In genomic region chr7:150738092-150739044, GRCh38 we compare ENCODE assay signal across 9 cellular contexts. TPM values are rescaled to one million over a fixed set of nuclear protein-coding genes. Genes with fewer than 3 reads are reported as not detected.
DNase-seq lines count a peak whose midpoint lies in the region; ATAC-seq and TF ChIP-seq lines count a peak whose summit lies in the region.
"Had no signal": no experiment of that assay in that cellular context is flagged by ENCODE, and none has a peak within 500 bp of the region (broad histone marks: within the 10 kb centered on the region; RNA-seq: fewer than 3 reads in every experiment).

No MANE protein-coding gene starts in this region.

- no peak for DNase-seq in activated CD8-positive, alpha-beta memory T cell treated with anti-CD3 and anti-CD28 coated beads, Interleukin-2, amount 10 ng/mL, durations not matched to agents 7 days and 5 days
- DNase-seq in activated CD8-positive, alpha-beta memory T cell treated with anti-CD3 and anti-CD28 coated beads for 24 hours: no peak
- peak; percentile 12 for DNase-seq in astrocyte of the hippocampus (ENCODE audit: low read depth, low spot score)
- DNase-seq in lung (ENCODE audit: low spot score): no peak
- DNase-seq in upper lobe of left lung: no peak
- no peak for DNase-seq in cerebellar cortex (ENCODE audit: low spot score)
- no peak for DNase-seq in sciatic nerve (ENCODE audit: low spot score)
- DNase-seq in dedifferentiated amniotic fluid mesenchymal stem cell (ENCODE audit: extremely low spot score): no peak
- DNase-seq: glutamatergic neuron had no signal

- peak overlapping the region; percentile 98 for H3K27ac Mint-ChIP-seq in activated CD8-positive, alpha-beta memory T cell treated with anti-CD3 and anti-CD28 coated beads, Interleukin-2, amount 10 ng/mL, durations not matched to agents 7 days and 5 days

- H3K27me3 ChIP-seq in lung (ENCODE audit: control insufficient read depth, insufficient read depth): no peaks in the 10 kb centered on the region
- H3K27me3 ChIP-seq in upper lobe of left lung: no peaks in the 10 kb centered on the region

- H3K4me3 ChIP-seq in lung (peak overlapping the region; percentile 62), upper lobe of left lung (peak overlapping the region; percentile 40 to 58 (median 50))

- peak overlapping the region; percentile 94 for H3K4me3 Mint-ChIP-seq in activated CD8-positive, alpha-beta memory T cell treated with anti-CD3 and anti-CD28 coated beads, Interleukin-2, amount 10 ng/mL, durations not matched to agents 7 days and 5 days

- ATAC-seq in activated CD8-positive, alpha-beta memory T cell treated with anti-CD3 and anti-CD28 coated beads, Interleukin-2, amount 10 ng/mL, durations not matched to agents 7 days and 5 days: peak; percentile 31
- no peak for ATAC-seq in lung (ENCODE audit: insufficient read depth, low FRiP score)
- ATAC-seq in upper lobe of left lung (ENCODE audit: low FRiP score in 2 of 2): no peak
- ATAC-seq in sciatic nerve: no peak

- intact Hi-C loops in sciatic nerve (cut with DNase I): no loop called here

- no peaks in the 10 kb centered on the region for H3K9me3 Mint-ChIP-seq in activated CD8-positive, alpha-beta memory T cell treated with anti-CD3 and anti-CD28 coated beads, Interleukin-2, amount 10 ng/mL, durations not matched to agents 7 days and 5 days (ENCODE audit: low read depth)

- CTCF ChIA-PET in activated CD8-positive, alpha-beta memory T cell treated with anti-CD3 and anti-CD28 coated beads, Interleukin-2, amount 10 ng/mL, durations not matched to agents 7 days and 5 days (lab: Charles Lee): interaction anchor here (0.7 to 3.3 kb wide), 15 partner anchors 8 to 289 kb away, joined by 3 to 24 read pairs (median 4); partner anchors contain the start of genes GIMAP1, GIMAP2, GIMAP6 and GIMAP8

- peaks cover 57% of the 10 kb centered on the region for H3K36me3 Mint-ChIP-seq in activated CD8-positive, alpha-beta memory T cell treated with anti-CD3 and anti-CD28 coated beads, Interleukin-2, amount 10 ng/mL, durations not matched to agents 7 days and 5 days

- H3K36me3 ChIP-seq in lung (ENCODE audit: control insufficient read depth in 2 of 2, insufficient read depth in 2 of 2, low read length in 2 of 2) (peaks cover 0 to 13% of the 10 kb centered on the region in 2 donors), upper lobe of left lung (peaks cover 0 to 30% (median 20%) of the 10 kb centered on the region in 4 donors)

- H3K9me3 ChIP-seq in lung (ENCODE audit: control insufficient read depth in 2 of 2, insufficient read depth in 1 of 2, low read length in 1 of 2): no peaks in the 10 kb centered on the region
- no peaks in the 10 kb centered on the region for H3K9me3 ChIP-seq in upper lobe of left lung

- WGBS in lung, 2 donors: 51 to 55% methylated on average over 11 of the region's 11 CpGs
- 43 to 58% methylated on average over 11 of the region's 11 CpGs for WGBS in upper lobe of left lung, 2 donors

- peak overlapping the region; percentile 39 to 93 for H3K27ac ChIP-seq in lung (ENCODE audit: low read depth in 1 of 2, low read length in 1 of 2)
- H3K27ac ChIP-seq in upper lobe of left lung: peak overlapping the region; percentile 82 to 91 (median 86)

- peak in 1 of 4 donors; percentile 41 for TF ChIP-seq POLR2A in upper lobe of left lung (IDR thresholded peaks at IDR 0.05)

- H3K27me3 Mint-ChIP-seq in activated CD8-positive, alpha-beta memory T cell treated with anti-CD3 and anti-CD28 coated beads, Interleukin-2, amount 10 ng/mL, durations not matched to agents 7 days and 5 days: no peaks in the 10 kb centered on the region

- TF ChIP-seq EP300 in upper lobe of left lung (IDR thresholded peaks at IDR 0.05): no peak

- H3K4me1 Mint-ChIP-seq in activated CD8-positive, alpha-beta memory T cell treated with anti-CD3 and anti-CD28 coated beads, Interleukin-2, amount 10 ng/mL, durations not matched to agents 7 days and 5 days: peaks cover 83% of the 10 kb centered on the region

- H3K4me1 ChIP-seq in lung (ENCODE audit: control insufficient read depth in 2 of 2, insufficient read depth in 2 of 2, low read length in 2 of 2) (peaks cover 4% of the 10 kb centered on the region in 2 donors), upper lobe of left lung (peaks cover 10 to 30% (median 15%) of the 10 kb centered on the region in 4 donors)

- no peak for TF ChIP-seq CTCF in lung (IDR thresholded peaks at IDR 0.05; ENCODE audit: control extremely low read depth, extremely low read depth)
- TF ChIP-seq CTCF in upper lobe of left lung (IDR thresholded peaks at IDR 0.05): no peak

RNA-seq across cellular contexts. Expression of gene GIMAP5, which starts 1.1 kb away (rescaled TPM):
- total RNA-seq in activated CD8-positive, alpha-beta memory T cell treated with anti-CD3 and anti-CD28 coated beads, Interleukin-2, amount 10 ng/mL, durations not matched to agents 7 days and 5 days: 10 to 100 TPM; 41.0 to 42.5 TPM
- total RNA-seq in lung: 10 to 100 TPM; 24.8 to 27.3 TPM
- polyA plus RNA-seq in lung: 10 to 100 TPM; 47.9 to 60.6 TPM
- 100 to 1,000 TPM in 1 of 6 donors, 10 to 100 TPM in 5; 28.0 to 103 (median 41.3) TPM for total RNA-seq in upper lobe of left lung
- total RNA-seq in sciatic nerve: 18.4 TPM

RNA-seq across cellular contexts. Expression of gene GIMAP1, which starts 22.0 kb away (rescaled TPM):
- 10 to 100 TPM in 1 of 2 experiments, 1 to 10 TPM in 1; 6.8 to 12.4 TPM for total RNA-seq in activated CD8-positive, alpha-beta memory T cell treated with anti-CD3 and anti-CD28 coated beads, Interleukin-2, amount 10 ng/mL, durations not matched to agents 7 days and 5 days
- total RNA-seq in lung (1 to 10 TPM; 4.6 to 9.5 TPM), upper lobe of left lung (10 to 100 TPM in 5 of 6 donors, 1 to 10 TPM in 1; 8.4 to 13.5 (median 12.1) TPM), sciatic nerve (8.5 TPM)
- 10 to 100 TPM in 1 of 2 donors, 1 to 10 TPM in 1; 5.7 to 10.0 TPM for polyA plus RNA-seq in lung

RNA-seq across cellular contexts. Expression of gene GIMAP2, which starts 52.9 kb away (rescaled TPM):
- 10 to 100 TPM; 60.3 to 80.0 TPM for total RNA-seq in activated CD8-positive, alpha-beta memory T cell treated with anti-CD3 and anti-CD28 coated beads, Interleukin-2, amount 10 ng/mL, durations not matched to agents 7 days and 5 days
- total RNA-seq in lung (10 to 100 TPM; 14.1 to 24.9 TPM), upper lobe of left lung (10 to 100 TPM; 15.5 to 34.0 (median 23.0) TPM), sciatic nerve (11.7 TPM)
- 10 to 100 TPM; 10.7 to 22.0 TPM for polyA plus RNA-seq in lung
